8 cellular contexts compared by ENCODE assay signal in genomic region chr12:118377005-118377890, GRCh38. TPM values are rescaled to one million over a fixed set of nuclear protein-coding genes. Genes with fewer than 3 reads are reported as not detected.
DNase-seq lines count a peak whose midpoint lies in the region; ATAC-seq and TF ChIP-seq lines count a peak whose summit lies in the region.

No MANE protein-coding gene starts in this region.

- POLR2A ChIA-PET in AG04450 (lab: Yijun Ruan, JAX) = interaction anchor here (1.3 to 1.7 kb wide), 3 partner anchors 70 to 189 kb away, joined by 3 to 10 read pairs (median 7); no protein-coding TSS in a partner anchor
- POLR2A ChIA-PET in activated CD4-positive, alpha-beta memory T cell treated with anti-CD3 and anti-CD28 coated beads for 36 hours (lab: Charles Lee) = interaction anchor here (1.3 to 2.7 kb wide), 3 partner anchors 18 to 241 kb away, joined by 7 to 14 read pairs (median 7); partner anchors contain the start of gene PEBP1

- peaks cover 27% of the 10 kb centered on the region for H3K4me1 ChIP-seq in HAP-1

- H3K36me3 ChIP-seq in HAP-1 (replicated peaks) = peaks cover 24% of the 10 kb centered on the region

- CTCF ChIA-PET in AG04450 (lab: Charles Lee) = interaction anchor here (0.6 to 4.7 kb wide), 80 partner anchors 7 to 1404 kb away, joined by 3 to 333 read pairs (median 5); no protein-coding TSS in a partner anchor
- CTCF ChIA-PET in activated CD4-positive, alpha-beta memory T cell treated with anti-CD3 and anti-CD28 coated beads for 36 hours (lab: Charles Lee) = interaction anchor here (0.6 to 4.6 kb wide), 39 partner anchors 10 to 1296 kb away, joined by 3 to 113 read pairs (median 7); partner anchors contain the start of genes PEBP1 and PRKAB1

- intact Hi-C loops in activated CD4-positive, alpha-beta memory T cell treated with anti-CD3 and anti-CD28 coated beads for 36 hours (cut with micrococcal nuclease) = loop anchor here (2.0 to 10.0 kb wide), 3 partner anchors 316 to 1288 kb away; partner anchors contain the start of genes PRKAB1 and WSB2

- ATAC-seq in GM18858 (IDR thresholded peaks at IDR 0.05; ENCODE audit: unreplicated experiment) = no peak
- ATAC-seq in GM21447 (IDR thresholded peaks at IDR 0.05; ENCODE audit: unreplicated experiment) = no peak

- H3K27me3 ChIP-seq in AG04450 (ENCODE audit: control insufficient read depth, insufficient read depth, low read length) = no peaks in the 10 kb centered on the region
- H3K27me3 ChIP-seq in HAP-1 (ENCODE audit: low read depth) = no peaks in the 10 kb centered on the region

- no peaks in the 10 kb centered on the region for H3K9me3 Mint-ChIP-seq in activated CD4-positive, alpha-beta memory T cell treated with anti-CD3 and anti-CD28 coated beads for 36 hours

- peak overlapping the region; percentile 90 for H3K4me3 Mint-ChIP-seq in activated CD4-positive, alpha-beta memory T cell treated with anti-CD3 and anti-CD28 coated beads for 36 hours

- H3K4me3 ChIP-seq in AG04450 (ENCODE audit: low read depth, low read length) (peak overlapping the region; percentile 91), HAP-1 (peak overlapping the region; percentile 72), skin epidermis (peak overlapping the region; percentile 75 to 100 (median 93))

- peaks cover 33% of the 10 kb centered on the region for H3K4me1 Mint-ChIP-seq in activated CD4-positive, alpha-beta memory T cell treated with anti-CD3 and anti-CD28 coated beads for 36 hours (ENCODE audit: low read depth)

- H3K9me3 ChIP-seq in AG04450 (ENCODE audit: control insufficient read depth, insufficient read depth, low read length) = no peaks in the 10 kb centered on the region; the same call in 1 of the 2 replicates
- H3K9me3 ChIP-seq in HAP-1 = no peaks in the 10 kb centered on the region

- no peak for TF ChIP-seq CTCF in AG04450 (IDR thresholded peaks at IDR 0.05; ENCODE audit: low read depth, low read length)

- no peak for DNase-seq in AG04450 (ENCODE audit: low read depth, low spot score)
- DNase-seq in HAP-1 (ENCODE audit: low spot score in 2 of 2) = peak in 1 of 2 experiments; percentile 12
- DNase-seq in activated CD4-positive, alpha-beta memory T cell treated with anti-CD3 and anti-CD28 coated beads for 36 hours = no peak
- DNase-seq in germinal center (ENCODE audit: low spot score) = peak; percentile 45
- DNase-seq in NCI-H524 (lab: John Stamatoyannopoulos, UW) = no peak

- H3K36me3 Mint-ChIP-seq in activated CD4-positive, alpha-beta memory T cell treated with anti-CD3 and anti-CD28 coated beads for 36 hours = peaks cover 13% of the 10 kb centered on the region

- H3K27ac Mint-ChIP-seq in activated CD4-positive, alpha-beta memory T cell treated with anti-CD3 and anti-CD28 coated beads for 36 hours = peak overlapping the region; percentile 87

- in situ Hi-C loops in HAP-1 (cut with MboI; ENCODE audit: low sequenced_read_pairs) = loop anchor here (10.0 to 25.0 kb wide), 3 partner anchors 202 to 515 kb away; partner anchors contain the start of gene PEBP1

- H3K27me3 Mint-ChIP-seq in activated CD4-positive, alpha-beta memory T cell treated with anti-CD3 and anti-CD28 coated beads for 36 hours = no peaks in the 10 kb centered on the region

- no peak overlapping the region for H3K27ac ChIP-seq in AG04450 (ENCODE audit: low read depth, low read length)
- peak overlapping the region; percentile 86 to 100 (median 97) for H3K27ac ChIP-seq in skin epidermis

RNA-seq across cellular contexts. Expression of gene SUDS3, which starts 0.9 kb away (rescaled TPM):
- 24.1 and 28.9 TPM in 2 replicates for polyA plus RNA-seq in AG04450 (2011; rRNA removed)
- polyA minus RNA-seq in AG04450 (2011; rRNA and poly(A)+ RNA removed) = 25.3 and 26.9 TPM in 2 replicates
- 10 to 100 TPM; 20.6 to 22.0 TPM for total RNA-seq in activated CD4-positive, alpha-beta memory T cell treated with anti-CD3 and anti-CD28 coated beads for 36 hours

RNA-seq across cellular contexts. Expression of gene TAOK3, which starts 4.5 kb away (rescaled TPM):
- polyA plus RNA-seq in AG04450 (2011; rRNA removed) = 48.8 and 56.4 TPM in 2 replicates
- polyA minus RNA-seq in AG04450 (2011; rRNA and poly(A)+ RNA removed) = 62.7 and 69.0 TPM in 2 replicates
- total RNA-seq in activated CD4-positive, alpha-beta memory T cell treated with anti-CD3 and anti-CD28 coated beads for 36 hours = 10 to 100 TPM; 47.5 to 50.4 TPM
